In genomic region chr5:168578006-168578405, GRCh38 we compare ENCODE assay signal across 8 cellular contexts. TPM values are rescaled to one million over a fixed set of nuclear protein-coding genes. Genes with fewer than 3 reads are reported as not detected.
DNase-seq lines count a peak whose midpoint lies in the region; ATAC-seq and TF ChIP-seq lines count a peak whose summit lies in the region.

No MANE protein-coding gene starts in this region.

- H3K27ac Mint-ChIP-seq in activated CD8-positive, alpha-beta T cell treated with anti-CD3 and anti-CD28 coated beads for 36 hours: peak overlapping the region; percentile 93
- peak overlapping the region; percentile 94 for H3K27ac Mint-ChIP-seq in stimulated activated naive B cell treated with anti-CD40 and anti-IgM and Interleukin-4, amounts not matched to agents 10 μg/mL and 1 μg/mL and 100 μg/mL, for 72 hours

- no peaks in the 10 kb centered on the region for H3K27me3 Mint-ChIP-seq in activated T-cell treated with anti-CD3 and anti-CD28 coated beads, Interleukin-2, amount 50 U/mL, for 4 hours (ENCODE audit: low read depth)
- H3K27me3 Mint-ChIP-seq in activated CD8-positive, alpha-beta T cell treated with anti-CD3 and anti-CD28 coated beads for 36 hours: no peaks in the 10 kb centered on the region
- no peaks in the 10 kb centered on the region for H3K27me3 Mint-ChIP-seq in stimulated activated naive B cell treated with anti-CD40 and anti-IgM and Interleukin-4, amounts not matched to agents 10 μg/mL and 1 μg/mL and 100 μg/mL, for 72 hours

- ATAC-seq in activated T-cell treated with anti-CD3 and anti-CD28 coated beads, Interleukin-2, amount 50 U/mL, for 4 hours: no peak
- ATAC-seq in activated CD8-positive, alpha-beta T cell treated with anti-CD3 and anti-CD28 coated beads for 36 hours: no peak
- no peak for ATAC-seq in stimulated activated naive B cell treated with anti-CD40 and anti-IgM and Interleukin-4, amounts not matched to agents 10 μg/mL and 1 μg/mL and 100 μg/mL, for 72 hours (replicated peaks)
- no peak for ATAC-seq in HG03442 (IDR thresholded peaks at IDR 0.05; ENCODE audit: unreplicated experiment)

- peaks cover 34% of the 10 kb centered on the region for H3K4me1 Mint-ChIP-seq in activated T-cell treated with anti-CD3 and anti-CD28 coated beads, Interleukin-2, amount 50 U/mL, for 4 hours (ENCODE audit: low read depth)
- H3K4me1 Mint-ChIP-seq in activated CD8-positive, alpha-beta T cell treated with anti-CD3 and anti-CD28 coated beads for 36 hours (ENCODE audit: low read depth): peaks cover 31% of the 10 kb centered on the region
- H3K4me1 Mint-ChIP-seq in stimulated activated naive B cell treated with anti-CD40 and anti-IgM and Interleukin-4, amounts not matched to agents 10 μg/mL and 1 μg/mL and 100 μg/mL, for 72 hours: peaks cover 15 to 37% of the 10 kb centered on the region in 2 donors

- intact Hi-C loops in activated CD8-positive, alpha-beta T cell treated with anti-CD3 and anti-CD28 coated beads for 36 hours (cut with micrococcal nuclease): loop anchor here (5.0 kb wide), 1 partner anchor 91 kb away; the partner anchor contains the start of gene RARS1

- no peaks in the 10 kb centered on the region for H3K9me3 Mint-ChIP-seq in activated T-cell treated with anti-CD3 and anti-CD28 coated beads, Interleukin-2, amount 50 U/mL, for 4 hours
- H3K9me3 Mint-ChIP-seq in activated CD8-positive, alpha-beta T cell treated with anti-CD3 and anti-CD28 coated beads for 36 hours: peaks cover 2% of the 10 kb centered on the region
- H3K9me3 Mint-ChIP-seq in stimulated activated naive B cell treated with anti-CD40 and anti-IgM and Interleukin-4, amounts not matched to agents 10 μg/mL and 1 μg/mL and 100 μg/mL, for 72 hours: peaks cover 0 to 4% of the 10 kb centered on the region in 2 donors

- no peaks in the 10 kb centered on the region for H3K9me3 ChIP-seq in iPS-18c (ENCODE audit: control insufficient read depth, insufficient read depth, low read length)

- POLR2A ChIA-PET in activated CD8-positive, alpha-beta T cell treated with anti-CD3 and anti-CD28 coated beads for 36 hours (lab: Charles Lee): no interaction called here

- peak overlapping the region; percentile 94 for H3K4me3 Mint-ChIP-seq in activated T-cell treated with anti-CD3 and anti-CD28 coated beads, Interleukin-2, amount 50 U/mL, for 4 hours
- H3K4me3 Mint-ChIP-seq in activated CD8-positive, alpha-beta T cell treated with anti-CD3 and anti-CD28 coated beads for 36 hours: peak overlapping the region; percentile 98
- H3K4me3 Mint-ChIP-seq in stimulated activated naive B cell treated with anti-CD40 and anti-IgM and Interleukin-4, amounts not matched to agents 10 μg/mL and 1 μg/mL and 100 μg/mL, for 72 hours: peak overlapping the region; percentile 86 to 90

- no peak for TF ChIP-seq CTCF in activated CD8-positive, alpha-beta T cell treated with anti-CD3 and anti-CD28 coated beads for 36 hours (IDR thresholded peaks at IDR 0.05)

- no peak for DNase-seq in activated T-cell treated with anti-CD3 and anti-CD28 coated beads, Interleukin-2, amount 50 U/mL, for 4 hours
- no peak for DNase-seq in activated T-cell treated with anti-CD3 and anti-CD28 coated beads, Interleukin-2, amount 50 U/mL, for 1 hour
- no peak for DNase-seq in activated CD8-positive, alpha-beta T cell treated with anti-CD3 and anti-CD28 coated beads for 36 hours
- DNase-seq in stimulated activated naive B cell treated with anti-CD40 and anti-IgM and Interleukin-4, amounts not matched to agents 10 μg/mL and 1 μg/mL and 100 μg/mL, for 72 hours: no peak
- DNase-seq in stimulated activated CD4-positive, alpha-beta T cell treated with anti-CD3 and anti-CD28 coated beads, Interleukin-1b, Interleukin-23, amount 100 ng/mL, for 48 hours: no peak
- DNase-seq in midbrain (lab: John Stamatoyannopoulos, UW): no peak

- peak overlapping the region; percentile 95 for H3K4me3 ChIP-seq in iPS-18c (ENCODE audit: insufficient read depth, low read depth, low read length)

- CTCF ChIA-PET in activated CD8-positive, alpha-beta T cell treated with anti-CD3 and anti-CD28 coated beads for 36 hours (lab: Charles Lee): no interaction called here

- H3K36me3 Mint-ChIP-seq in activated T-cell treated with anti-CD3 and anti-CD28 coated beads, Interleukin-2, amount 50 U/mL, for 4 hours (ENCODE audit: insufficient read depth): peaks cover 2% of the 10 kb centered on the region
- peaks cover 33% of the 10 kb centered on the region for H3K36me3 Mint-ChIP-seq in activated CD8-positive, alpha-beta T cell treated with anti-CD3 and anti-CD28 coated beads for 36 hours (ENCODE audit: low read depth)
- peaks cover 0 to 19% of the 10 kb centered on the region in 2 donors for H3K36me3 Mint-ChIP-seq in stimulated activated naive B cell treated with anti-CD40 and anti-IgM and Interleukin-4, amounts not matched to agents 10 μg/mL and 1 μg/mL and 100 μg/mL, for 72 hours

RNA-seq across cellular contexts. Expression of gene PANK3, which starts 1.2 kb away (rescaled TPM):
- total RNA-seq in activated T-cell treated with anti-CD3 and anti-CD28 coated beads, Interleukin-2, amount 50 U/mL, for 4 hours: 10 to 100 TPM; 38.6 to 44.0 (median 41.6) TPM
- total RNA-seq in activated CD8-positive, alpha-beta T cell treated with anti-CD3 and anti-CD28 coated beads for 36 hours: 10 to 100 TPM; 58.7 to 60.6 TPM

RNA-seq across cellular contexts. Expression of gene FBLL1, which starts 48.9 kb away (rescaled TPM):
- under 1 TPM in 1 of 3 donors, not detected in 2; 0.15 TPM for total RNA-seq in activated T-cell treated with anti-CD3 and anti-CD28 coated beads, Interleukin-2, amount 50 U/mL, for 4 hours
- total RNA-seq in activated CD8-positive, alpha-beta T cell treated with anti-CD3 and anti-CD28 coated beads for 36 hours: under 1 TPM in 1 of 2 experiments, not detected in 1; 0.20 TPM
